30 cellular contexts compared by ENCODE assay signal in genomic region chr16:13100970-13101369, GRCh38.
"Had no signal": no experiment of that assay in that cellular context is flagged by ENCODE, and none has a peak within 500 bp of the region (broad histone marks: within the 10 kb centered on the region; RNA-seq: fewer than 3 reads in every experiment).

No MANE protein-coding gene starts in this region.

- H3K4me1 Mint-ChIP-seq: naive thymus-derived CD4-positive, alpha-beta T cell; natural killer cell; nephron; stimulated activated memory B cell treated with anti-CD40 and anti-IgM and Interleukin-4, amounts not matched to agents 10 μg/mL and 1 μg/mL and 100 μg/mL, for 72 hours; stimulated activated naive CD8-positive, alpha-beta T cell treated with anti-CD3 and anti-CD28 coated beads, Interleukin-15, amount 100 ng/mL, for 72 hours had no signal

- H3K9ac ChIP-seq: parathyroid adenoma had no signal

- ATAC-seq: naive thymus-derived CD4-positive, alpha-beta T cell; natural killer cell; psoas muscle; right cardiac atrium; right lobe of liver; stimulated activated memory B cell treated with anti-CD40 and anti-IgM and Interleukin-4, amounts not matched to agents 10 μg/mL and 1 μg/mL and 100 μg/mL, for 72 hours; stimulated activated naive CD8-positive, alpha-beta T cell treated with anti-CD3 and anti-CD28 coated beads, Interleukin-15, amount 100 ng/mL, for 72 hours; stimulated activated naive CD8-positive, alpha-beta T cell treated with anti-CD3 and anti-CD28 coated beads, Interleukin-15, Interleukin-2, amounts not matched to agents 100 U/mL and 50 U/mL, for 24 hours; upper lobe of right lung had no signal

- H3K27ac ChIP-seq: neutrophil, ovary, parathyroid adenoma, psoas muscle, right lobe of liver, suprapubic skin, testis, tibial artery, transverse colon, upper lobe of right lung, uterus had no signal

- H3K36me3 ChIP-seq: neutrophil, ovary, right lobe of liver, sigmoid colon, suprapubic skin, tibial artery, transverse colon, upper lobe of right lung, uterus had no signal

- H3K27me3 ChIP-seq: neutrophil, ovary, right lobe of liver, sigmoid colon, suprapubic skin, testis, tibial artery, transverse colon, upper lobe of right lung, uterus had no signal

- H3K4me3 Mint-ChIP-seq: naive thymus-derived CD4-positive, alpha-beta T cell; natural killer cell; nephron; stimulated activated memory B cell treated with anti-CD40 and anti-IgM and Interleukin-4, amounts not matched to agents 10 μg/mL and 1 μg/mL and 100 μg/mL, for 72 hours; stimulated activated naive CD8-positive, alpha-beta T cell treated with anti-CD3 and anti-CD28 coated beads, Interleukin-15, amount 100 ng/mL, for 72 hours; type B pancreatic cell had no signal

- H3K4me3 ChIP-seq: ovary, psoas muscle, right lobe of liver, sigmoid colon, suprapubic skin, testis, tibial artery, transverse colon, upper lobe of right lung, uterus had no signal

- DNase-seq: naive thymus-derived CD4-positive, alpha-beta T cell; natural killer cell; nucleus accumbens; ovary; posterior cingulate gyrus; psoas muscle; right cardiac atrium; right lobe of liver; sigmoid colon; small intestine; stimulated activated CD4-positive, alpha-beta T cell treated with anti-CD3 and anti-CD28 coated beads, Interleukin-15, amount 100 ng/mL, for 24 hours; stimulated activated CD4-positive, alpha-beta T cell treated with anti-CD3 and anti-CD28 coated beads, Interleukin-2, amount 100 ng/mL, for 24 hours; stimulated activated CD4-positive, alpha-beta T cell treated with anti-CD3 and anti-CD28 coated beads, Interleukin-2, amount 100 ng/mL, for 48 hours; stimulated activated CD4-positive, alpha-beta T cell treated with anti-CD3 and anti-CD28 coated beads, Interleukin-4, amount 100 ng/mL, for 24 hours; stimulated activated naive CD4-positive, alpha-beta T cell; stimulated activated naive CD8-positive, alpha-beta T cell treated with anti-CD3 and anti-CD28 coated beads, Interleukin-15, amount 100 ng/mL, for 72 hours; stimulated activated naive CD8-positive, alpha-beta T cell treated with anti-CD3 and anti-CD28 coated beads, Interleukin-15, Interleukin-2, amounts not matched to agents 100 U/mL and 50 U/mL, for 24 hours; substantia nigra; testis; tibial artery; transverse colon; upper lobe of right lung; uterus had no signal

- H3K79me2 ChIP-seq: parathyroid adenoma had no signal

- H3K4me1 ChIP-seq: parathyroid adenoma, psoas muscle, right lobe of liver, sigmoid colon, suprapubic skin, testis, tibial artery, transverse colon, upper lobe of right lung, uterus had no signal

- H3K27ac Mint-ChIP-seq: naive thymus-derived CD4-positive, alpha-beta T cell; natural killer cell; nephron; progenitor cell of endocrine pancreas; stimulated activated memory B cell treated with anti-CD40 and anti-IgM and Interleukin-4, amounts not matched to agents 10 μg/mL and 1 μg/mL and 100 μg/mL, for 72 hours; stimulated activated naive CD8-positive, alpha-beta T cell treated with anti-CD3 and anti-CD28 coated beads, Interleukin-15, amount 100 ng/mL, for 72 hours; type B pancreatic cell had no signal

- H3K36me3 Mint-ChIP-seq: naive thymus-derived CD4-positive, alpha-beta T cell; natural killer cell; stimulated activated memory B cell treated with anti-CD40 and anti-IgM and Interleukin-4, amounts not matched to agents 10 μg/mL and 1 μg/mL and 100 μg/mL, for 72 hours; type B pancreatic cell had no signal

- H2AFZ ChIP-seq: parathyroid adenoma had no signal

- H3K9me3 ChIP-seq: neutrophil, right lobe of liver, suprapubic skin, testis, upper lobe of right lung had no signal

- H3K27me3 Mint-ChIP-seq: progenitor cell of endocrine pancreas; stimulated activated memory B cell treated with anti-CD40 and anti-IgM and Interleukin-4, amounts not matched to agents 10 μg/mL and 1 μg/mL and 100 μg/mL, for 72 hours; stimulated activated naive CD8-positive, alpha-beta T cell treated with anti-CD3 and anti-CD28 coated beads, Interleukin-15, amount 100 ng/mL, for 72 hours; type B pancreatic cell had no signal
